13 cellular contexts compared by ENCODE assay signal in the genomic region with DNA sequence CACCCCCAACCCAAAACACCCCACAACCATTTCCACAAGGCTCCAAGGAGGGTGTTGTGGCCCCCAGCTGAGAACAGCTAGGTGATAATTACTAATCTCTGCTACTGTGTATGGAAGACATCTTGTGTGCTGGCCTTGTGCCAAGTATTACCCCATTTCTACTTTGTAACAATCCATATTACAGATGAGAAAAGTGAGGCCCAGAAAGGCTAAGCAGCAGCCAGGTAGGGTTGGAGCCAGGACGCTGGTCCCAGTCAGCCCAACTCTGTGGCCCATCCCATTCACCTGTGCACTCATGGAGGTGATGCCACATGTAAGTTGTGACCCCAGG. TPM values are rescaled to one million over a fixed set of nuclear protein-coding genes. Genes with fewer than 3 reads are reported as not detected.
A peak's percentile ranks its signal among the peaks of the same experiment; 100 is the strongest.
DNase-seq lines count a peak whose midpoint lies in the region; ATAC-seq and TF ChIP-seq lines count a peak whose summit lies in the region.
"Had no signal": no experiment of that assay in that cellular context is flagged by ENCODE, and none has a peak within 500 bp of the region (broad histone marks: within the 10 kb centered on the region; RNA-seq: fewer than 3 reads in every experiment).

No MANE protein-coding gene starts in this region.

- peaks cover 21 to 39% (median 32%) of the 10 kb centered on the region in 10 experiments for H3K4me1 ChIP-seq in BLaER1 treated with 17β-estradiol and CSF1 and Interleukin-3, amounts not matched to agents 10 nM and 100 nM
- H3K4me1 ChIP-seq in lower lobe of right lung, result peaks cover 18% of the 10 kb centered on the region

- H3K79me2 ChIP-seq in neural cell (replicated peaks; ENCODE audit: insufficient read depth, low read length), result no peaks in the 10 kb centered on the region

- intact Hi-C loops in lower lobe of right lung (cut with DNase I), result no loop called here

- H2AFZ ChIP-seq in neural cell (ENCODE audit: low read depth, low read length), result peak overlapping the region; percentile 47

- H3K9ac ChIP-seq in BLaER1 treated with 17β-estradiol and CSF1 and Interleukin-3, amounts not matched to agents 10 nM and 100 nM, result no peak overlapping the region
- peak overlapping the region; percentile 66 for H3K9ac ChIP-seq in neural cell (ENCODE audit: low read length)

- no peaks in the 10 kb centered on the region for H3F3A ChIP-seq in neural cell (ENCODE audit: insufficient read depth, low read length, poor library complexity, severe bottlenecking)

- no peak for TF ChIP-seq RAD21 in neural cell (conservative IDR thresholded peaks at IDR 0.05)

- H3K9me2 ChIP-seq in neural cell (ENCODE audit: insufficient read depth, low read length), result no peaks in the 10 kb centered on the region

- H3K27ac ChIP-seq in BLaER1 treated with 17β-estradiol and CSF1 and Interleukin-3, amounts not matched to agents 10 nM and 100 nM, result no peak overlapping the region
- H3K27ac ChIP-seq in neural cell (ENCODE audit: low read length) (peak overlapping the region; percentile 90), lower lobe of right lung (no peak overlapping the region)
- H3K27ac ChIP-seq: C4-2B had no signal

- TF ChIP-seq CTCF in neural cell (IDR thresholded peaks at IDR 0.05; ENCODE audit: poor library complexity, severe bottlenecking) (no peak), lower lobe of right lung (IDR thresholded peaks at IDR 0.05) (no peak)

- no peaks in the 10 kb centered on the region for H4K20me1 ChIP-seq in BLaER1 treated with 17β-estradiol and CSF1 and Interleukin-3, amounts not matched to agents 10 nM and 100 nM
- no peaks in the 10 kb centered on the region for H4K20me1 ChIP-seq in neural cell (ENCODE audit: insufficient read depth)

- ATAC-seq in lower lobe of right lung (no peak), HG03025 (IDR thresholded peaks at IDR 0.05; ENCODE audit: low FRiP score, unreplicated experiment) (no peak)
- ATAC-seq: GM23338 had no signal

- H3K9me3 ChIP-seq in BLaER1 treated with 17β-estradiol and CSF1 and Interleukin-3, amounts not matched to agents 10 nM and 100 nM (replicated peaks in 1 of 11), result 0 out of 22 replicates have a peak, but pooled peaks cover 0 to 1% (median 0%) of the 10 kb centered on the region in 11 experiments
- H3K9me3 ChIP-seq in neural cell (ENCODE audit: low read length) (no peaks in the 10 kb centered on the region), lower lobe of right lung (no peaks in the 10 kb centered on the region)

- H3K27me3 ChIP-seq in BLaER1 treated with 17β-estradiol and CSF1 and Interleukin-3, amounts not matched to agents 10 nM and 100 nM, result no peaks in the 10 kb centered on the region
- H3K27me3 ChIP-seq in neural cell (ENCODE audit: insufficient read depth, low read depth, low read length) (no peaks in the 10 kb centered on the region), lower lobe of right lung (ENCODE audit: low read depth) (no peaks in the 10 kb centered on the region)

- H3K4me3 ChIP-seq in BLaER1 treated with 17β-estradiol and CSF1 and Interleukin-3, amounts not matched to agents 10 nM and 100 nM, result no peak overlapping the region
- H3K4me3 ChIP-seq in neural cell (ENCODE audit: low read length) (peak overlapping the region; percentile 55), lower lobe of right lung (no peak overlapping the region)
- H3K4me3 ChIP-seq: GM23338 had no signal

- no peaks in the 10 kb centered on the region for H3K36me3 ChIP-seq in BLaER1 treated with 17β-estradiol and CSF1 and Interleukin-3, amounts not matched to agents 10 nM and 100 nM
- H3K36me3 ChIP-seq in neural cell (ENCODE audit: insufficient read depth, low read length), result no peaks in the 10 kb centered on the region
- H3K36me3 ChIP-seq in lower lobe of right lung, result no peaks in the 10 kb centered on the region

- peak overlapping the region in 8 of 11 experiments; percentile 5 to 62 (median 44); a peak in 14 of 22 replicates for H3K4me2 ChIP-seq in BLaER1 treated with 17β-estradiol and CSF1 and Interleukin-3, amounts not matched to agents 10 nM and 100 nM
- H3K4me2 ChIP-seq in neural cell (ENCODE audit: low read length), result no peak overlapping the region
- H3K4me2 ChIP-seq: GM23338 had no signal

- TF ChIP-seq EP300 in neural cell (conservative IDR thresholded peaks at IDR 0.05; ENCODE audit: poor library complexity, severe bottlenecking), result no peak

- peak; percentile 38 for DNase-seq in NCI-H345 (lab: John Stamatoyannopoulos, UW)
- no peak for DNase-seq in NCI-H345 treated with DMSO at 0.1 percent for 48 hours (lab: John Stamatoyannopoulos, UW; ENCODE audit: unreplicated experiment)
- peak; percentile 27 for DNase-seq in NCI-H69 (lab: John Stamatoyannopoulos, UW)
- no peak for DNase-seq in lower lobe of right lung
- DNase-seq in NCI-H774 (lab: John Stamatoyannopoulos, UW), result no peak
- DNase-seq: ACHN; CD4-positive, alpha-beta memory T cell; H9 had no signal

TF ChIP-seq in neural cell, 6 proteins besides CTCF, POLR2A, EP300 and RAD21:
- TF ChIP-seq MXI1 (conservative IDR thresholded peaks at IDR 0.05; ENCODE audit: poor library complexity, severe bottlenecking) (no peak), TAF1 (IDR thresholded peaks at IDR 0.05; ENCODE audit: low read depth) (no peak), SMC3 (conservative IDR thresholded peaks at IDR 0.05; ENCODE audit: poor library complexity) (no peak)
TF ChIP-seq in neural cell: peak in this region for 0.

RNA-seq across cellular contexts. Expression of gene PEMT, which starts 12.4 kb away (rescaled TPM):
- polyA plus RNA-seq in neural cell, result 64.2 and 71.7 TPM in 2 replicates
- 24.8 and 26.5 TPM in 2 replicates for polyA minus RNA-seq in neural cell
- 20.1 TPM for total RNA-seq in lower lobe of right lung

Comparison
In these comparisons a context has a peak if more than half of its experiments do, and no peak if none do; other contexts are left out.
1. DNase-seq: peak in NCI-H345 (single experiment) and NCI-H69 (single experiment); none in NCI-H345 treated with DMSO at 0.1 percent for 48 hours (single experiment), lower lobe of right lung (single experiment) and NCI-H774 (single experiment).